ENCODE assay signal across 19 cellular contexts in the genomic region with DNA sequence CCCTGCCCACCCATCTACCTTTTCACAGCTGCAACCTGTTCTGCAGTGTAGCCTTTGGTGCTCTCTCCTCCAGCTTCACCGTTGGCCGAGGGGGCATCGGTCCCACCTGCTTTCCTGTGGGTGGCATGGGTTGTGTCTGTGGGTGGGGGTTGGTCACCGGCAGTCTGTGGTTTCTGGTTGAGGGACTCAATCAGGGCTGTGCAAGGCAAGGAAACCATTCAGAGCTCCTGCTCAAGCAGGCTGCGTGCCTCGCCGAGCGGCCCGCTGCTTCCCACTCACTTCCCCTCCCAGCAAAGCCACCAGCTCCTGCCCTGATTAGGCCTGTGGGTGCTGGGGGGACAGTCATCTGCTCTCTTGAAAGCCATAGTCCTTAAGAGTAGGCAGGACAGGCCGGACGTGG. TPM values are rescaled to one million over a fixed set of nuclear protein-coding genes. Genes with fewer than 3 reads are reported as not detected.
DNase-seq lines count a peak whose midpoint lies in the region; ATAC-seq and TF ChIP-seq lines count a peak whose summit lies in the region.
"Had no signal": no experiment of that assay in that cellular context is flagged by ENCODE, and none has a peak within 500 bp of the region (broad histone marks: within the 10 kb centered on the region; RNA-seq: fewer than 3 reads in every experiment).

No MANE protein-coding gene starts in this region.

- H3K36me3 Mint-ChIP-seq in activated T-cell treated with anti-CD3 and anti-CD28 coated beads, Interleukin-2, amount 50 U/mL, for 24 hours (ENCODE audit: low read depth): peaks cover 70% of the 10 kb centered on the region
- H3K36me3 Mint-ChIP-seq in stimulated activated memory B cell treated with anti-CD40 and anti-IgM and Interleukin-4, amounts not matched to agents 10 μg/mL and 1 μg/mL and 100 μg/mL, for 72 hours: peaks cover 47% of the 10 kb centered on the region
- peaks cover 61 to 91% of the 10 kb centered on the region in 2 donors for H3K36me3 Mint-ChIP-seq in CD14-positive monocyte

- H3K27me3 ChIP-seq in left lung: no peaks in the 10 kb centered on the region
- H3K27me3 ChIP-seq: breast epithelium, neural progenitor cell, right atrium auricular region had no signal

- no peak for TF ChIP-seq CTCF in CD14-positive monocyte (IDR thresholded peaks at IDR 0.05)
- TF ChIP-seq CTCF in left lung (IDR thresholded peaks at IDR 0.05): no peak

- H3K27ac ChIP-seq in left lung: no peak overlapping the region
- H3K27ac ChIP-seq: neural progenitor cell, right atrium auricular region had no signal

- no peak overlapping the region for H3K4me3 Mint-ChIP-seq in activated T-cell treated with anti-CD3 and anti-CD28 coated beads, Interleukin-2, amount 50 U/mL, for 24 hours
- no peak overlapping the region for H3K4me3 Mint-ChIP-seq in stimulated activated memory B cell treated with anti-CD40 and anti-IgM and Interleukin-4, amounts not matched to agents 10 μg/mL and 1 μg/mL and 100 μg/mL, for 72 hours
- H3K4me3 Mint-ChIP-seq in CD14-positive monocyte: no peak overlapping the region
- H3K4me3 Mint-ChIP-seq: memory B cell, neural progenitor cell had no signal

- intact Hi-C loops in CD14-positive monocyte (cut with micrococcal nuclease): loop anchor here (5.0 to 10.0 kb wide), 3 partner anchors 110 to 448 kb away; no protein-coding TSS in a partner anchor
- intact Hi-C loops in left lung (cut with DNase I): no loop called here

- ATAC-seq in GM19372 (IDR thresholded peaks at IDR 0.05; ENCODE audit: low read depth, unreplicated experiment): peak; percentile 62
- ATAC-seq in stimulated activated memory B cell treated with anti-CD40 and anti-IgM and Interleukin-4, amounts not matched to agents 10 μg/mL and 1 μg/mL and 100 μg/mL, for 72 hours: peak; percentile 71
- ATAC-seq in left lung: no peak

- peak; percentile 51 for DNase-seq in activated T-cell treated with anti-CD3 and anti-CD28 coated beads, Interleukin-2, amount 50 U/mL, for 24 hours
- DNase-seq in activated T-cell treated with anti-CD3 and anti-CD28 coated beads for 4 hours (no peak), NCI-H82 (lab: John Stamatoyannopoulos, UW) (no peak), CD14-positive monocyte (ENCODE audit: low spot score) (no peak), left lung (no peak)
- peak; percentile 58 to 64 for DNase-seq in activated T-cell treated with anti-CD3 and anti-CD28 coated beads, Interleukin-2, amount 50 U/mL, for 48 hours
- DNase-seq: activated CD4-positive, CD25-positive, alpha-beta regulatory T cell; activated naive CD4-positive, alpha-beta T cell; COR-L47; effector memory CD4-positive, alpha-beta T cell; GOT3; NCI-H1930; SW 1271 had no signal

- H3K27ac Mint-ChIP-seq in activated T-cell treated with anti-CD3 and anti-CD28 coated beads, Interleukin-2, amount 50 U/mL, for 24 hours: peak overlapping the region; percentile 83
- H3K27ac Mint-ChIP-seq in stimulated activated memory B cell treated with anti-CD40 and anti-IgM and Interleukin-4, amounts not matched to agents 10 μg/mL and 1 μg/mL and 100 μg/mL, for 72 hours: peak overlapping the region; percentile 64
- peak overlapping the region in 1 of 7 donors; percentile 48 for H3K27ac Mint-ChIP-seq in CD14-positive monocyte
- H3K27ac Mint-ChIP-seq: neural progenitor cell had no signal

- no peaks in the 10 kb centered on the region for H3K27me3 Mint-ChIP-seq in activated T-cell treated with anti-CD3 and anti-CD28 coated beads, Interleukin-2, amount 50 U/mL, for 24 hours
- no peaks in the 10 kb centered on the region for H3K27me3 Mint-ChIP-seq in stimulated activated memory B cell treated with anti-CD40 and anti-IgM and Interleukin-4, amounts not matched to agents 10 μg/mL and 1 μg/mL and 100 μg/mL, for 72 hours
- no peaks in the 10 kb centered on the region for H3K27me3 Mint-ChIP-seq in CD14-positive monocyte (ENCODE audit: low read depth in 3 of 3)
- H3K27me3 Mint-ChIP-seq: memory B cell had no signal

- no peak overlapping the region for H3K4me3 ChIP-seq in left lung
- H3K4me3 ChIP-seq: breast epithelium, neural progenitor cell, right atrium auricular region had no signal

- no peaks in the 10 kb centered on the region for H3K9me3 ChIP-seq in left lung
- H3K9me3 ChIP-seq: breast epithelium, right atrium auricular region had no signal

- H3K4me1 Mint-ChIP-seq in activated T-cell treated with anti-CD3 and anti-CD28 coated beads, Interleukin-2, amount 50 U/mL, for 24 hours (ENCODE audit: low read depth): peaks cover 26% of the 10 kb centered on the region
- peaks cover 40% of the 10 kb centered on the region for H3K4me1 Mint-ChIP-seq in stimulated activated memory B cell treated with anti-CD40 and anti-IgM and Interleukin-4, amounts not matched to agents 10 μg/mL and 1 μg/mL and 100 μg/mL, for 72 hours
- peaks cover 9% of the 10 kb centered on the region for H3K4me1 Mint-ChIP-seq in CD14-positive monocyte
- H3K4me1 Mint-ChIP-seq: neural progenitor cell had no signal

- peaks cover 8 to 18% of the 10 kb centered on the region in 2 donors for H3K4me1 ChIP-seq in left lung
- H3K4me1 ChIP-seq: neural progenitor cell had no signal

- H3K9me3 Mint-ChIP-seq in activated T-cell treated with anti-CD3 and anti-CD28 coated beads, Interleukin-2, amount 50 U/mL, for 24 hours: no peaks in the 10 kb centered on the region
- H3K9me3 Mint-ChIP-seq in stimulated activated memory B cell treated with anti-CD40 and anti-IgM and Interleukin-4, amounts not matched to agents 10 μg/mL and 1 μg/mL and 100 μg/mL, for 72 hours: no peaks in the 10 kb centered on the region
- no peaks in the 10 kb centered on the region for H3K9me3 Mint-ChIP-seq in CD14-positive monocyte
- H3K9me3 Mint-ChIP-seq: memory B cell, neural progenitor cell had no signal

- peaks cover 0 to 82% of the 10 kb centered on the region in 2 donors for H3K36me3 ChIP-seq in left lung
- H3K36me3 ChIP-seq: neural progenitor cell had no signal

RNA-seq across cellular contexts. Expression of a gene that starts 9.8 kb away (rescaled TPM):
- 10 to 100 TPM; 26.5 to 37.9 TPM for polyA plus RNA-seq in CD14-positive monocyte
- 10 to 100 TPM; 30.9 to 38.9 TPM for total RNA-seq in left lung

Comparison
In these comparisons a context has a peak if more than half of its experiments do, and no peak if none do; other contexts are left out.
1. DNase-seq: peak in activated T-cell treated with anti-CD3 and anti-CD28 coated beads, Interleukin-2, amount 50 U/mL, for 24 hours (single experiment) and activated T-cell treated with anti-CD3 and anti-CD28 coated beads, Interleukin-2, amount 50 U/mL, for 48 hours (2 of 2); none in activated T-cell treated with anti-CD3 and anti-CD28 coated beads for 4 hours (single experiment), NCI-H82 (single experiment), CD14-positive monocyte (single experiment) and left lung (0 of 2).
2. intact Hi-C loops: an anchor here in CD14-positive monocyte (5.0 to 10.0 kb wide); none called in left lung.